Comparison of ENCODE assay signal across 9 cellular contexts in the genomic region with DNA sequence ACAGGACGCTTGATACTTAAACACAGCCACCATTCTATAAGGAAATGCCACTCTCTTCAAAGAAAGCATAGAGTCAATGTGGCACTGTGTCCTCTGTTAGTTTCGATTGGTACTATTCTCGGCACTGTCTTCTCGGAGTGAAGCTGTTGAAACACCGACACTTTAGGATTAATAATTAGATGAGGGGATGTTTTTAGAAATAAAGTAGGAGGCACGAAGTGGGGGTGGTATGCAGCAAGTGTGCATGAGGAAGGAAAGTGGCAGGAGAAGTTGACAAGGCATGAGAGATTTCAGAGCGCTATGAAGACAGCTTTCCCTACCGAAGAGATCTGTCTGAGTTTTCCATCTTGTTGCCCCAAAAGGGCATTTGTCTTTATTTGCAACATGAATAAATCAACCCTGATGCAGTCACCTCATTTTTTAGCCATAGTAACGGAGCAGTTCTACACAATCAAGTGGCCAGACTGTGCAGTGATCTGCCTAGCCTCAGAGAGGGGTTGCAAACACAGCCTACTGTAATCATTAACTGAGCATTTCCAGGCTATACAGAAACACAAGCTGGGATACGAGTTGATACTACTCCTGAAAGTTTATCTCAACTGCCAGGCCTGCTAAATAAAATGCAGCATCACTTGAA. TPM values are rescaled to one million over a fixed set of nuclear protein-coding genes. Genes with fewer than 3 reads are reported as not detected.
A peak's percentile ranks its signal among the peaks of the same experiment; 100 is the strongest.
DNase-seq lines count a peak whose midpoint lies in the region; ATAC-seq and TF ChIP-seq lines count a peak whose summit lies in the region.
"Had no signal": no experiment of that assay in that cellular context is flagged by ENCODE, and none has a peak within 500 bp of the region (broad histone marks: within the 10 kb centered on the region; RNA-seq: fewer than 3 reads in every experiment).

No MANE protein-coding gene starts in this region.

- no peak for DNase-seq in epithelial cell of proximal tubule (ENCODE audit: low read depth)
- DNase-seq in T-helper 9 cell = no peak
- no peak for DNase-seq in AG08395 (ENCODE audit: low spot score)
- DNase-seq in activated CD4-positive, alpha-beta T cell treated with anti-CD3 and anti-CD28 coated beads, Interleukin-2, amount 50 U/mL, for 4 hours = no peak
- DNase-seq in HCEC 1CT = no peak
- DNase-seq: activated effector memory CD4-positive, alpha-beta T cell treated with anti-CD3 and anti-CD28 coated beads, Interleukin-2, amount 50 U/mL, for 16 hours had no signal

- H3K4me1 ChIP-seq in KMS-11 (ENCODE audit: low read depth, poor library complexity, severe bottlenecking) = peaks cover 81% of the 10 kb centered on the region
- no peaks in the 10 kb centered on the region for H3K4me1 ChIP-seq in rectal smooth muscle tissue (ENCODE audit: control insufficient read depth, insufficient read depth, low read length)

- peaks cover 93% of the 10 kb centered on the region for H3K79me2 ChIP-seq in KMS-11 (ENCODE audit: insufficient read depth, low read depth)

- ATAC-seq in GM18907 (IDR thresholded peaks at IDR 0.05; ENCODE audit: unreplicated experiment) = peak; percentile 54

- H3K9ac ChIP-seq in KMS-11 = peak overlapping the region; percentile 71
- H3K9ac ChIP-seq in rectal smooth muscle tissue (ENCODE audit: low read length) = peak overlapping the region; percentile 4

- H3K27ac ChIP-seq in KMS-11 (peak overlapping the region; percentile 89), rectal smooth muscle tissue (ENCODE audit: low read depth, low read length) (no peak overlapping the region)

- H3K4me3 ChIP-seq in KMS-11 (IDR thresholded peaks at IDR 0.05; ENCODE audit: insufficient read depth, low read depth, low read length) (peak overlapping the region; percentile 32), epithelial cell of proximal tubule (ENCODE audit: low read depth, low read length) (peak overlapping the region; percentile 60), rectal smooth muscle tissue (ENCODE audit: low read length) (peak overlapping the region; percentile 56)

- H4K20me1 ChIP-seq in KMS-11 (ENCODE audit: insufficient read depth) = no peaks in the 10 kb centered on the region

- H2AFZ ChIP-seq in KMS-11 (ENCODE audit: low read depth) = no peak overlapping the region

- H3K36me3 ChIP-seq in KMS-11 (ENCODE audit: insufficient read depth) = no peaks in the 10 kb centered on the region
- H3K36me3 ChIP-seq in rectal smooth muscle tissue (ENCODE audit: control insufficient read depth, insufficient read depth, low read length) = no peaks in the 10 kb centered on the region

- peak overlapping the region; percentile 98 for H3K4me2 ChIP-seq in KMS-11

- no peaks in the 10 kb centered on the region for H3K27me3 ChIP-seq in KMS-11 (ENCODE audit: insufficient read depth, low read depth)
- H3K27me3 ChIP-seq in rectal smooth muscle tissue (ENCODE audit: control insufficient read depth, insufficient read depth, low read length) = no peaks in the 10 kb centered on the region

- TF ChIP-seq CTCF in KMS-11 (conservative IDR thresholded peaks at IDR 0.05; ENCODE audit: low read depth, low read length) (no peak; the same call in 1 of the 2 replicates), epithelial cell of proximal tubule (conservative IDR thresholded peaks at IDR 0.05; ENCODE audit: low read depth, low read length) (no peak)

RNA-seq across cellular contexts. Expression of a gene that starts 8.3 kb away (rescaled TPM):
- 0.94 and 2.0 TPM in 2 replicates for total RNA-seq in epithelial cell of proximal tubule
